In genomic region chr20:25195014-25195961, GRCh38 we compare ENCODE assay signal across 8 cellular contexts. TPM values are rescaled to one million over a fixed set of nuclear protein-coding genes. Genes with fewer than 3 reads are reported as not detected.
DNase-seq lines count a peak whose midpoint lies in the region; ATAC-seq and FAIRE-seq lines count a peak whose summit lies in the region.

Gene ENTPD6, plus strand, starts transcription at chr20:25195712. Its CDS starts 10,825 bp downstream, at chr20:25206537.

- FAIRE-seq in HTR-8/SVneo (lab: Jason Lieb, UNC): no peak

- in situ Hi-C loops in Caki2 (cut with HindIII; ENCODE audit: low pct_unique_long_range_greater_than_20kb, low sequenced_read_pairs): no loop called here
- in situ Hi-C loops in endometrial microvascular endothelial cells (cut with HindIII; ENCODE audit: inconsistent ontology term, low pct_unique_long_range_greater_than_20kb, low sequenced_read_pairs): no loop called here

- peak; percentile 78 for ATAC-seq in GM21381 (IDR thresholded peaks at IDR 0.05; ENCODE audit: unreplicated experiment)

- peak; percentile 82 for DNase-seq in Caki2 (ENCODE audit: low read depth)
- peak; percentile 95 for DNase-seq in HTR-8/SVneo (ENCODE audit: insufficient read length, low spot score)
- DNase-seq in NOMO-1 treated with dmso at 0.1 percent for 144 hours (lab: John Stamatoyannopoulos, UW; ENCODE audit: unreplicated experiment): peak; percentile 60
- peak; percentile 79 for DNase-seq in activated CD8-positive, alpha-beta memory T cell treated with anti-CD3 and anti-CD28 coated beads, Interleukin-2, amount 50 U/mL, for 24 hours (ENCODE audit: extremely low read depth)
- peak; percentile 94 for DNase-seq in midbrain (lab: John Stamatoyannopoulos, UW)
- DNase-seq in stimulated activated CD8-positive, alpha-beta memory T cell treated with anti-CD3 and anti-CD28 coated beads, Interleukin-15, amount 100 ng/mL, for 48 hours (ENCODE audit: low read depth in 2 of 2): peak; percentile 87 to 89

RNA-seq across cellular contexts. Expression of gene ENTPD6, which starts in this region (rescaled TPM):
- 88.4 and 122 TPM in 2 replicates for total RNA-seq in Caki2 (2014; rRNA removed; shearing (Covaris generic); ENCODE audit: low replicate concordance)
- total RNA-seq in endometrial microvascular endothelial cells (ENCODE audit: inconsistent ontology term): 73.3 TPM

Comparison
In these comparisons a context has a peak if more than half of its experiments do, and no peak if none do; other contexts are left out.
1. Peak in every context shown above with its lines: DNase-seq and ATAC-seq.